Comparison of ENCODE assay signal across 9 cellular contexts in genomic region chr14:50336428-50336827, GRCh38. TPM values are rescaled to one million over a fixed set of nuclear protein-coding genes. Genes with fewer than 3 reads are reported as not detected.
DNase-seq lines count a peak whose midpoint lies in the region; ATAC-seq, FAIRE-seq and TF ChIP-seq lines count a peak whose summit lies in the region.
"Had no signal": no experiment of that assay in that cellular context is flagged by ENCODE, and none has a peak within 500 bp of the region (broad histone marks: within the 10 kb centered on the region; RNA-seq: fewer than 3 reads in every experiment).

No MANE protein-coding gene starts in this region.

- DNase-seq in heart right ventricle (no peak), left cardiac atrium (no peak), astrocyte (ENCODE audit: low read depth) (no peak), upper lobe of right lung (no peak), CD1c-positive myeloid dendritic cell (ENCODE audit: extremely low spot score) (no peak), mesendoderm (no peak)
- DNase-seq: NCI-H774 had no signal

- no peak overlapping the region for H3K56ac ChIP-seq in mesendoderm (ENCODE audit: low read length)

- no peaks in the 10 kb centered on the region for H3K9me3 Mint-ChIP-seq in astrocyte (ENCODE audit: unreplicated experiment)

- no peak overlapping the region for H4K5ac ChIP-seq in mesendoderm (ENCODE audit: low read length)

- no peak for FAIRE-seq in astrocyte (lab: Jason Lieb, UNC)

- H3K18ac ChIP-seq in mesendoderm (ENCODE audit: low read length): no peak overlapping the region

- H3K27me3 Mint-ChIP-seq in astrocyte (ENCODE audit: low read depth, unreplicated experiment): no peaks in the 10 kb centered on the region

- peak overlapping the region; percentile 54 for H3K4me2 ChIP-seq in astrocyte (ENCODE audit: low read length)
- H3K4me2 ChIP-seq in mesendoderm (ENCODE audit: low read length): no peak overlapping the region

- H3K4ac ChIP-seq in mesendoderm (ENCODE audit: low read depth, low read length): no peak overlapping the region

- H3K4me3 Mint-ChIP-seq in astrocyte (ENCODE audit: unreplicated experiment): peak overlapping the region; percentile 16

- H3K27ac ChIP-seq in heart right ventricle (peak overlapping the region; percentile 1 to 88 (median 75)), astrocyte (ENCODE audit: low read depth, low read length) (no peak overlapping the region), muscle layer of duodenum (ENCODE audit: low read length) (peak overlapping the region; percentile 71), upper lobe of right lung (peak overlapping the region; percentile 44), mesendoderm (ENCODE audit: low read depth, low read length) (no peak overlapping the region)

- ATAC-seq in heart right ventricle (peak in 3 of 8 donors; percentile 1 to 27 (median 19)), left cardiac atrium (no peak), upper lobe of right lung (no peak), GM19351 (IDR thresholded peaks at IDR 0.05; ENCODE audit: unreplicated experiment) (no peak)

- H3K4me1 ChIP-seq in heart right ventricle (peaks cover 0 to 50% (median 45%) of the 10 kb centered on the region in 9 donors), astrocyte (ENCODE audit: insufficient read depth, low read length) (peaks cover 28% of the 10 kb centered on the region), muscle layer of duodenum (ENCODE audit: control insufficient read depth in 1 of 2, insufficient read depth in 2 of 2, low read length in 2 of 2) (peaks cover 13 to 15% of the 10 kb centered on the region in 2 donors), upper lobe of right lung (peaks cover 18% of the 10 kb centered on the region), mesendoderm (ENCODE audit: control insufficient read depth, low read depth, low read length) (no peaks in the 10 kb centered on the region)

- H2BK5ac ChIP-seq in mesendoderm (ENCODE audit: low read length): no peak overlapping the region

- H3K36me3 Mint-ChIP-seq in astrocyte (ENCODE audit: low read depth, unreplicated experiment): peaks cover 3% of the 10 kb centered on the region

- H3K4me1 Mint-ChIP-seq in astrocyte (ENCODE audit: low read depth, unreplicated experiment): peaks cover 23% of the 10 kb centered on the region

- H4K8ac ChIP-seq in mesendoderm (ENCODE audit: low read depth, low read length): no peak overlapping the region

- H3K27me3 ChIP-seq in heart right ventricle: no peaks in the 10 kb centered on the region
- no peaks in the 10 kb centered on the region for H3K27me3 ChIP-seq in astrocyte (ENCODE audit: insufficient read depth, low read length)
- H3K27me3 ChIP-seq in muscle layer of duodenum (ENCODE audit: low read depth, low read length): no peaks in the 10 kb centered on the region
- H3K27me3 ChIP-seq in upper lobe of right lung: no peaks in the 10 kb centered on the region
- no peaks in the 10 kb centered on the region for H3K27me3 ChIP-seq in mesendoderm (ENCODE audit: insufficient read depth, low read length, poor library complexity)

- peak overlapping the region; percentile 96 for H3K27ac Mint-ChIP-seq in astrocyte (ENCODE audit: unreplicated experiment)

- H3K9ac ChIP-seq in astrocyte (ENCODE audit: low read length): peak overlapping the region; percentile 20
- no peak overlapping the region for H3K9ac ChIP-seq in mesendoderm (ENCODE audit: low read length)

- H2BK120ac ChIP-seq in mesendoderm (ENCODE audit: low read depth, low read length): no peak overlapping the region

- TF ChIP-seq CTCF in heart right ventricle (IDR thresholded peaks at IDR 0.05) (no peak), astrocyte (IDR thresholded peaks at IDR 0.05; ENCODE audit: insufficient read depth, low read depth, low read length) (no peak), upper lobe of right lung (IDR thresholded peaks at IDR 0.05) (no peak)

- no peak overlapping the region for H2BK15ac ChIP-seq in mesendoderm (replicated peaks; ENCODE audit: low read depth)

- H3K9me3 ChIP-seq in heart right ventricle (no peaks in the 10 kb centered on the region), astrocyte (ENCODE audit: insufficient read depth, low read depth, low read length) (no peaks in the 10 kb centered on the region), muscle layer of duodenum (ENCODE audit: control insufficient read depth in 1 of 2, low read length in 2 of 2) (no peaks in the 10 kb centered on the region), upper lobe of right lung (no peaks in the 10 kb centered on the region)

- H2AK5ac ChIP-seq in mesendoderm (ENCODE audit: low read length): no peak overlapping the region

- WGBS in heart right ventricle, 2 donors: 51 to 61% methylated on average over 1 of the region's 1 CpG
- WGBS in mesendoderm (ENCODE audit: extremely low coverage, insufficient coverage, low lambda C conversion rate): no CpG with 5 or more reads among the region's 1 CpG

- no peaks in the 10 kb centered on the region for H4K20me1 ChIP-seq in astrocyte (ENCODE audit: insufficient read depth, low read length)

- H2AFZ ChIP-seq in astrocyte (ENCODE audit: low read depth, low read length): peak overlapping the region; percentile 14

- H3K4me3 ChIP-seq in heart right ventricle: peak overlapping the region in 2 of 10 donors; percentile 6 to 10
- no peak overlapping the region for H3K4me3 ChIP-seq in astrocyte (ENCODE audit: insufficient read depth, low read depth, low read length)
- peak overlapping the region in 1 of 2 donors; percentile 19 for H3K4me3 ChIP-seq in muscle layer of duodenum (ENCODE audit: low read depth in 1 of 2, low read length in 2 of 2)
- no peak overlapping the region for H3K4me3 ChIP-seq in upper lobe of right lung
- no peak overlapping the region for H3K4me3 ChIP-seq in mesendoderm (ENCODE audit: low read length)

- intact Hi-C loops in heart right ventricle (cut with DNase I) (loop anchor here in 1 of 10 donors (5.0 kb wide), 1 partner anchor 61 kb away; the partner anchor contains the start of gene CDKL1), left cardiac atrium (cut with DNase I) (loop anchor here in 1 of 2 donors (5.0 kb wide), 1 partner anchor 196 kb away; the partner anchor contains the start of gene MAP4K5), upper lobe of right lung (cut with DNase I) (loop anchor here (10.0 kb wide), 1 partner anchor 58 kb away; the partner anchor contains the start of gene CDKL1)

- peaks cover 0 to 42% (median 0%) of the 10 kb centered on the region in 9 donors for H3K36me3 ChIP-seq in heart right ventricle
- H3K36me3 ChIP-seq in astrocyte (ENCODE audit: insufficient read depth, low read length): no peaks in the 10 kb centered on the region
- peaks cover 0 to 5% of the 10 kb centered on the region in 2 donors for H3K36me3 ChIP-seq in muscle layer of duodenum (ENCODE audit: control insufficient read depth in 1 of 2, insufficient read depth in 2 of 2, low read length in 2 of 2)
- H3K36me3 ChIP-seq in upper lobe of right lung: peaks cover 20% of the 10 kb centered on the region
- no peaks in the 10 kb centered on the region for H3K36me3 ChIP-seq in mesendoderm (ENCODE audit: control insufficient read depth, insufficient read depth, low read length)

- no peak overlapping the region for H3K23ac ChIP-seq in mesendoderm (ENCODE audit: low read length)

- no peaks in the 10 kb centered on the region for H3K79me2 ChIP-seq in astrocyte (ENCODE audit: insufficient read depth, low read length)
- no peaks in the 10 kb centered on the region for H3K79me2 ChIP-seq in mesendoderm (ENCODE audit: control insufficient read depth, insufficient read depth, low read length)

- H3K79me1 ChIP-seq in mesendoderm (ENCODE audit: low read length): no peaks in the 10 kb centered on the region

RNA-seq across cellular contexts. Expression of gene DMAC2L, which starts 24.3 kb away (rescaled TPM):
- total RNA-seq in heart right ventricle (10 to 100 TPM; 17.0 to 31.3 (median 24.4) TPM), left cardiac atrium (10 to 100 TPM; 14.4 to 20.2 TPM), astrocyte (10.9 and 11.6 TPM in 2 replicates), upper lobe of right lung (16.0 TPM)
- polyA plus RNA-seq in heart right ventricle: 10 to 100 TPM in 1 of 2 donors, 1 to 10 TPM in 1; 9.4 to 25.4 TPM
- 8.8 TPM for polyA plus RNA-seq in mesendoderm (2013, experiment 1 of 2)
- polyA plus RNA-seq in mesendoderm (2013, experiment 2 of 2): 8.4 TPM

RNA-seq across cellular contexts. Expression of gene L2HGDH, which starts 24.4 kb away (rescaled TPM):
- total RNA-seq in heart right ventricle (10 to 100 TPM in 9 of 10 donors, 1 to 10 TPM in 1; 7.5 to 15.5 (median 12.1) TPM), left cardiac atrium (1 to 10 TPM; 8.8 to 9.2 TPM), astrocyte (5.2 and 6.0 TPM in 2 replicates), upper lobe of right lung (4.5 TPM)
- polyA plus RNA-seq in heart right ventricle: 1 to 10 TPM; 1.9 to 3.7 TPM
- polyA plus RNA-seq in mesendoderm (2013, experiment 1 of 2): 11.2 TPM
- polyA plus RNA-seq in mesendoderm (2013, experiment 2 of 2): 11.8 TPM

Comparison
In these comparisons a context has a peak if more than half of its experiments do, and no peak if none do; other contexts are left out.
1. H3K27ac ChIP-seq: peak in heart right ventricle (10 of 10), muscle layer of duodenum (single experiment) and upper lobe of right lung (single experiment); none in astrocyte (single experiment) and mesendoderm (single experiment).